Comparison of ENCODE assay signal across 8 cellular contexts in genomic region chr22:39532215-39533071, GRCh38. TPM values are rescaled to one million over a fixed set of nuclear protein-coding genes. Genes with fewer than 3 reads are reported as not detected.
A peak's percentile ranks its signal among the peaks of the same experiment; 100 is the strongest.
DNase-seq lines count a peak whose midpoint lies in the region; ATAC-seq and TF ChIP-seq lines count a peak whose summit lies in the region.

RPS19BP1 (minus strand) TSS chr22:39532748; CDS start chr22:39532738, 10 bp downstream.

- no peaks in the 10 kb centered on the region for H3K27me3 Mint-ChIP-seq in activated T-cell treated with anti-CD3 and anti-CD28 coated beads, Interleukin-2, amount 50 U/mL, for 24 hours

- DNase-seq in DMS153 (lab: John Stamatoyannopoulos, UW) (peak; percentile 100), KBM-7 (peak; percentile 100), epithelial cell of proximal tubule (ENCODE audit: low read depth) (peak; percentile 96), mucosa of gallbladder (ENCODE audit: low spot score) (peak; percentile 100)
- DNase-seq in activated T-cell treated with anti-CD3 and anti-CD28 coated beads, Interleukin-2, amount 50 U/mL, for 24 hours: peak; percentile 99
- DNase-seq in stimulated activated CD8-positive, alpha-beta memory T cell treated with anti-CD3 and anti-CD28 coated beads, Interleukin-4, amount 100 ng/mL, for 4 hours (ENCODE audit: low read depth in 2 of 2, low spot score in 1 of 2): peak; percentile 97 to 99

- peak; percentile 74 for ATAC-seq in GM21619 (IDR thresholded peaks at IDR 0.05; ENCODE audit: unreplicated experiment)

- H3K4me3 Mint-ChIP-seq in activated T-cell treated with anti-CD3 and anti-CD28 coated beads, Interleukin-2, amount 50 U/mL, for 24 hours: peak within 1 kb of the TSS; percentile 97

- no peaks in the 10 kb centered on the region for H3K9me3 Mint-ChIP-seq in activated T-cell treated with anti-CD3 and anti-CD28 coated beads, Interleukin-2, amount 50 U/mL, for 24 hours

- H3K4me3 ChIP-seq in epithelial cell of proximal tubule (ENCODE audit: low read depth, low read length): peak within 1 kb of the TSS; percentile 99

- H3K27ac Mint-ChIP-seq in activated T-cell treated with anti-CD3 and anti-CD28 coated beads, Interleukin-2, amount 50 U/mL, for 24 hours: peak within 1 kb of the TSS; percentile 96

- in situ Hi-C loops in KBM-7 (cut with MboI; ENCODE audit: low pct_unique_long_range_greater_than_20kb, low sequenced_read_pairs): loop anchor here (25.0 kb wide), 1 partner anchor 805 kb away; the partner anchor contains the start of gene ADSL

- TF ChIP-seq CTCF in epithelial cell of proximal tubule (conservative IDR thresholded peaks at IDR 0.05; ENCODE audit: low read depth, low read length): no peak

- H3K4me1 Mint-ChIP-seq in activated T-cell treated with anti-CD3 and anti-CD28 coated beads, Interleukin-2, amount 50 U/mL, for 24 hours (ENCODE audit: low read depth): peaks cover 56% of the 10 kb centered on the region

- peaks cover 52% of the 10 kb centered on the region for H3K36me3 Mint-ChIP-seq in activated T-cell treated with anti-CD3 and anti-CD28 coated beads, Interleukin-2, amount 50 U/mL, for 24 hours (ENCODE audit: low read depth)

TF ChIP-seq in PFSK-1, 5 proteins besides CTCF, POLR2A, EP300 and RAD21:
- TF ChIP-seq FOXP2 (optimal IDR thresholded peaks at IDR 0.05; ENCODE audit: borderline replicate concordance, extremely low read depth, extremely low read length, insufficient read depth) (no peak), REST (IDR thresholded peaks at IDR 0.05; ENCODE audit: insufficient read depth in 1 of 2, low read depth in 2 of 2, low read length in 2 of 2) (no peak), POLR2AphosphoS5 (IDR thresholded peaks at IDR 0.05; ENCODE audit: low read depth, low read length) (peak; percentile 88), TAF1 (IDR thresholded peaks at IDR 0.05; ENCODE audit: borderline replicate concordance, insufficient read depth, low read length) (peak; percentile 87; the same call in 1 of the 2 replicates), SIN3A (IDR thresholded peaks at IDR 0.05; ENCODE audit: borderline replicate concordance, insufficient read depth, low read length) (0 out of 2 replicates have a peak, but pooled peaks have one; percentile 72)

RNA-seq across cellular contexts. Expression of gene RPS19BP1, which starts in this region (rescaled TPM):
- polyA plus RNA-seq in PFSK-1 (2012; ENCODE audit: insufficient read length, low read depth): 128 TPM
- total RNA-seq in epithelial cell of proximal tubule (126 and 197 TPM in 2 replicates), mucosa of gallbladder (76.9 TPM)

Comparison
In these comparisons a context has a peak if more than half of its experiments do, and no peak if none do; other contexts are left out.
1. Peak in every context shown above with its lines: DNase-seq, ATAC-seq and H3K4me3 ChIP-seq.